Comparison of ENCODE assay signal across 23 cellular contexts in the genomic region with DNA sequence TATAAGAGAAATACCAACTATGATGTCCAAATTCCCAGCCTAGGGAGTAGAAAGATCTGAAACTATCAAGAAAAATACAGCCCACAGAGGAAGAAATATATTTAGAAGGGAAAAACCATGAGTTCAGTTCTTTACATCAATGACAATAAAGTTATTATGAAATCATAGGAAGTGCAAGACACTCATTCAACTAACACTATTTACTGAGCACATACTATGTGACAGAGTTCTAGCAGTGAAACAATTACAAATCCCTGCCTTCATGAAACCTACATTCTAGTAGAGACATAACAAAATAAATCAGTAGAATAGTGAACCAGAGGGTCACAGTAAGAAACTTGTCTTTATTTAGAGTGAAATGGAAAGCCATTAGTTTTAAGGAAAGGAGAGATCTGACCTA. TPM values are rescaled to one million over a fixed set of nuclear protein-coding genes. Genes with fewer than 3 reads are reported as not detected.
DNase-seq lines count a peak whose midpoint lies in the region; ATAC-seq and TF ChIP-seq lines count a peak whose summit lies in the region.
"Had no signal": no experiment of that assay in that cellular context is flagged by ENCODE, and none has a peak within 500 bp of the region (broad histone marks: within the 10 kb centered on the region; RNA-seq: fewer than 3 reads in every experiment).

No MANE protein-coding gene starts in this region.

- TF ChIP-seq CTCF in DND-41 (IDR thresholded peaks at IDR 0.05; ENCODE audit: borderline replicate concordance, extremely low read depth, low read length, poor library complexity, severe bottlenecking) (no peak), OCI-LY1 (IDR thresholded peaks at IDR 0.05; ENCODE audit: low read length) (no peak), dorsolateral prefrontal cortex (IDR thresholded peaks at IDR 0.05 in 54 of 56, conservative IDR thresholded peaks at IDR 0.05 in 2 of 56; ENCODE audit: low read depth in 1 of 56, partially characterized antibody in 56 of 56) (no peak)

- DNase-seq in DND-41 (no peak), dorsolateral prefrontal cortex (no peak), kidney tubule cell (ENCODE audit: low spot score) (no peak), GM03348 (ENCODE audit: low spot score) (no peak), OCI-M1 (lab: John Stamatoyannopoulos, UW) (no peak)
- DNase-seq: C1 segment of cervical spinal cord; Calu3; CD8-positive, alpha-beta memory T cell; DMS153; GDM1; MM.1S; NCI-H1092; NCI-H1436; NCI-H1930; NCI-H748 treated with DMSO at 0.1 percent for 48 hours; Right ventricle myocardium superior had no signal

- peak overlapping the region in 2 of 10 experiments; percentile 3 to 90; a peak in 1 of 20 replicates for H3K4me3 ChIP-seq in BLaER1 treated with 17β-estradiol and CSF1 and Interleukin-3, amounts not matched to agents 10 nM and 100 nM
- H3K4me3 ChIP-seq in DND-41 (ENCODE audit: low read depth in 1 of 2, low read length in 2 of 2) (peak overlapping the region in 1 of 2 experiments; percentile 63; a peak in 1 of 4 replicates), OCI-LY1 (ENCODE audit: low read depth, low read length, poor library complexity, severe bottlenecking) (no peak overlapping the region), dorsolateral prefrontal cortex (peak overlapping the region in 41 of 59 donors; percentile 0 to 99 (median 91))

- ATAC-seq in DND-41 (ENCODE audit: insufficient read depth, low read depth) (no peak), GM19397 (IDR thresholded peaks at IDR 0.05; ENCODE audit: unreplicated experiment) (no peak)

- peaks cover 15 to 33% (median 25%) of the 10 kb centered on the region in 10 experiments for H3K4me1 ChIP-seq in BLaER1 treated with 17β-estradiol and CSF1 and Interleukin-3, amounts not matched to agents 10 nM and 100 nM
- peaks cover 36% of the 10 kb centered on the region for H3K4me1 ChIP-seq in DND-41 (ENCODE audit: insufficient read depth, low read length)
- H3K4me1 ChIP-seq in OCI-LY1 (ENCODE audit: insufficient read depth, low read length, severe bottlenecking): peaks cover 30% of the 10 kb centered on the region

- peak overlapping the region; percentile 73 to 97 (median 88); a peak in 20 of 22 replicates for H3K4me2 ChIP-seq in BLaER1 treated with 17β-estradiol and CSF1 and Interleukin-3, amounts not matched to agents 10 nM and 100 nM
- H3K4me2 ChIP-seq in DND-41 (ENCODE audit: insufficient read depth, low read length) (peak overlapping the region; percentile 90), OCI-LY1 (ENCODE audit: low read length) (peak overlapping the region; percentile 85; the same call in 1 of the 2 replicates)

- H4K20me1 ChIP-seq in BLaER1 treated with 17β-estradiol and CSF1 and Interleukin-3, amounts not matched to agents 10 nM and 100 nM: peaks cover 0 to 37% (median 11%) of the 10 kb centered on the region in 11 experiments; a peak in 10 of 22 replicates
- H4K20me1 ChIP-seq in DND-41 (ENCODE audit: insufficient read depth, low read length) (peaks cover 10% of the 10 kb centered on the region; the same call in 1 of the 2 replicates), OCI-LY1 (ENCODE audit: insufficient read depth, low read length) (no peaks in the 10 kb centered on the region)

- H2AFZ ChIP-seq in DND-41 (ENCODE audit: low read depth, low read length) (no peak overlapping the region), OCI-LY1 (ENCODE audit: low read length) (no peak overlapping the region)

- H3K79me2 ChIP-seq in DND-41 (ENCODE audit: insufficient read depth, low read length): peaks cover 56% of the 10 kb centered on the region
- peaks cover 11% of the 10 kb centered on the region; the same call in 1 of the 2 replicates for H3K79me2 ChIP-seq in OCI-LY1 (ENCODE audit: insufficient read depth, low read length)

- peaks cover 0 to 9% (median 0%) of the 10 kb centered on the region in 11 experiments; a peak in 4 of 22 replicates for H3K9me3 ChIP-seq in BLaER1 treated with 17β-estradiol and CSF1 and Interleukin-3, amounts not matched to agents 10 nM and 100 nM (replicated peaks in 1 of 11)
- no peaks in the 10 kb centered on the region for H3K9me3 ChIP-seq in DND-41 (ENCODE audit: insufficient read depth, low read length, severe bottlenecking)
- no peaks in the 10 kb centered on the region for H3K9me3 ChIP-seq in OCI-LY1 (ENCODE audit: low read length)

- no peak overlapping the region for H3K27ac ChIP-seq in BLaER1 treated with 17β-estradiol and CSF1 and Interleukin-3, amounts not matched to agents 10 nM and 100 nM
- H3K27ac ChIP-seq in DND-41 (ENCODE audit: low read length) (no peak overlapping the region), OCI-LY1 (ENCODE audit: low read depth, low read length, poor library complexity, severe bottlenecking) (no peak overlapping the region), dorsolateral prefrontal cortex (no peak overlapping the region)

- no peaks in the 10 kb centered on the region for H3K27me3 ChIP-seq in BLaER1 treated with 17β-estradiol and CSF1 and Interleukin-3, amounts not matched to agents 10 nM and 100 nM
- no peaks in the 10 kb centered on the region for H3K27me3 ChIP-seq in DND-41 (ENCODE audit: insufficient read depth, low read length, poor library complexity)
- H3K27me3 ChIP-seq in OCI-LY1 (ENCODE audit: insufficient read depth, low read length): no peaks in the 10 kb centered on the region
- no peaks in the 10 kb centered on the region for H3K27me3 ChIP-seq in dorsolateral prefrontal cortex

- H3K9ac ChIP-seq in BLaER1 treated with 17β-estradiol and CSF1 and Interleukin-3, amounts not matched to agents 10 nM and 100 nM: no peak overlapping the region
- no peak overlapping the region for H3K9ac ChIP-seq in DND-41 (ENCODE audit: low read depth, low read length)
- H3K9ac ChIP-seq in OCI-LY1 (ENCODE audit: low read length): no peak overlapping the region

- H3K36me3 ChIP-seq in BLaER1 treated with 17β-estradiol and CSF1 and Interleukin-3, amounts not matched to agents 10 nM and 100 nM: peaks cover 35 to 61% (median 47%) of the 10 kb centered on the region in 11 experiments
- peaks cover 27% of the 10 kb centered on the region for H3K36me3 ChIP-seq in DND-41 (ENCODE audit: insufficient read depth, low read length)
- H3K36me3 ChIP-seq in OCI-LY1 (ENCODE audit: insufficient read depth, low read length): peaks cover 36% of the 10 kb centered on the region

- intact Hi-C loops in dorsolateral prefrontal cortex (cut with DNase I): loop anchor here (5.0 to 10.0 kb wide), 2 partner anchors 192 to 1369 kb away; a partner anchor contains a TSS

- H3K9me2 ChIP-seq in OCI-LY1 (ENCODE audit: low read depth, low read length): no peaks in the 10 kb centered on the region

- H3F3A ChIP-seq in OCI-LY1 (ENCODE audit: insufficient read depth, low read length): no peaks in the 10 kb centered on the region

RNA-seq across cellular contexts. Expression of a gene that starts 2.1 kb away (rescaled TPM):
- total RNA-seq in dorsolateral prefrontal cortex: 100 to 1,000 TPM in 114 of 120 experiments, 10 to 100 TPM in 6; 77.3 to 258 (median 186) TPM

RNA-seq across cellular contexts. Expression of a gene that starts 21.1 kb away (rescaled TPM):
- total RNA-seq in dorsolateral prefrontal cortex: 1 to 10 TPM; 2.3 to 9.4 (median 5.3) TPM
- total RNA-seq: CD8-positive, alpha-beta memory T cell had no signal

RNA-seq across cellular contexts. Expression of a gene that starts 46.1 kb away (rescaled TPM):
- total RNA-seq in dorsolateral prefrontal cortex: not detected
- total RNA-seq: Calu3; CD8-positive, alpha-beta memory T cell; H4; LHCN-M2; NCI-H460; SK-MEL-5 had no signal
